Comparison of ENCODE assay signal across 9 cellular contexts in genomic region chr6:52389264-52389625, GRCh38. TPM values are rescaled to one million over a fixed set of nuclear protein-coding genes. Genes with fewer than 3 reads are reported as not detected.
DNase-seq lines count a peak whose midpoint lies in the region; ATAC-seq and TF ChIP-seq lines count a peak whose summit lies in the region.
"Had no signal": no experiment of that assay in that cellular context is flagged by ENCODE, and none has a peak within 500 bp of the region (broad histone marks: within the 10 kb centered on the region; RNA-seq: fewer than 3 reads in every experiment).

No MANE protein-coding gene starts in this region.

- TF ChIP-seq CTCF in SK-N-SH (IDR thresholded peaks at IDR 0.05) (no peak), esophagus muscularis mucosa (IDR thresholded peaks at IDR 0.05) (no peak)

- no peak for TF ChIP-seq RAD21 in SK-N-SH (IDR thresholded peaks at IDR 0.05; ENCODE audit: low read length)

- peak overlapping the region; percentile 86 for H3K27ac Mint-ChIP-seq in activated CD4-positive, alpha-beta T cell treated with anti-CD3 and anti-CD28 coated beads for 36 hours

- TF ChIP-seq EP300 in SK-N-SH (IDR thresholded peaks at IDR 0.05; ENCODE audit: borderline replicate concordance in 1 of 2, low read depth in 1 of 2, low read length in 1 of 2) = no peak
- no peak for TF ChIP-seq EP300 in esophagus muscularis mucosa (IDR thresholded peaks at IDR 0.05)

- peak overlapping the region; percentile 38 for H3K4me3 Mint-ChIP-seq in activated CD4-positive, alpha-beta T cell treated with anti-CD3 and anti-CD28 coated beads for 36 hours

- H2AFZ ChIP-seq in SK-N-SH (ENCODE audit: low read depth) = no peak overlapping the region

- no peak for DNase-seq in activated CD4-positive, alpha-beta T cell treated with anti-CD3 and anti-CD28 coated beads for 36 hours
- DNase-seq in activated CD4-positive, alpha-beta T cell treated with anti-CD3 and anti-CD28 coated beads, Interleukin-2, amount 50 U/mL, for 1 hour = no peak
- DNase-seq in SK-N-SH (peak; percentile 26), esophagus muscularis mucosa (ENCODE audit: extremely low spot score) (no peak), NCI-H2029 treated with DMSO at 0.1 percent for 48 hours (lab: John Stamatoyannopoulos, UW) (no peak)
- no peak for DNase-seq in activated CD8-positive, alpha-beta memory T cell treated with anti-CD3 and anti-CD28 coated beads, Interleukin-2, amount 50 U/mL, for 48 hours
- DNase-seq: NCI-H82 had no signal

- H3K4me2 ChIP-seq in SK-N-SH = peak overlapping the region; percentile 73

- CTCF ChIA-PET in activated CD4-positive, alpha-beta T cell treated with anti-CD3 and anti-CD28 coated beads for 36 hours (lab: Charles Lee) = interaction anchor here (0.7 to 4.4 kb wide), 11 partner anchors 9 to 245 kb away, joined by 3 to 46 read pairs (median 5); partner anchors contain the start of genes EFHC1, MCM3 and PAQR8
- CTCF ChIA-PET in SK-N-SH (lab: Yijun Ruan, JAX) = interaction anchor here (0.7 to 3.8 kb wide), 8 partner anchors 8 to 274 kb away, joined by 3 to 33 read pairs (median 6); partner anchors contain the start of genes MCM3 and PAQR8

- 64% methylated on average over 1 of the region's 1 CpG for WGBS in SK-N-SH (ENCODE audit: low lambda C conversion rate)
- WGBS in esophagus muscularis mucosa = 95% methylated on average over 1 of the region's 1 CpG

- intact Hi-C loops in activated CD4-positive, alpha-beta T cell treated with anti-CD3 and anti-CD28 coated beads for 36 hours (cut with DNase I, micrococcal nuclease) = no loop called here
- intact Hi-C loops in esophagus muscularis mucosa (cut with DNase I) = no loop called here

- H3K9me2 ChIP-seq in SK-N-SH = no peaks in the 10 kb centered on the region

- H3K36me3 ChIP-seq in SK-N-SH (replicated peaks in 1 of 2; ENCODE audit: control insufficient read depth in 1 of 2, insufficient read depth in 2 of 2, low read length in 1 of 2) (no peaks in the 10 kb centered on the region), esophagus muscularis mucosa (no peaks in the 10 kb centered on the region), subcutaneous abdominal adipose tissue (ENCODE audit: control insufficient read depth in 5 of 5, insufficient read depth in 5 of 5, low read length in 5 of 5) (no peaks in the 10 kb centered on the region)

- peaks cover 17 to 20% of the 10 kb centered on the region in 2 experiments; a peak in 3 of 4 replicates for H3K4me1 ChIP-seq in SK-N-SH (ENCODE audit: control insufficient read depth in 1 of 2, insufficient read depth in 2 of 2, low read depth in 1 of 2, low read length in 1 of 2)
- peaks cover 11 to 33% (median 17%) of the 10 kb centered on the region in 4 donors for H3K4me1 ChIP-seq in esophagus muscularis mucosa
- H3K4me1 ChIP-seq in subcutaneous abdominal adipose tissue (ENCODE audit: control insufficient read depth in 5 of 5, insufficient read depth in 5 of 5, low read length in 5 of 5) = peaks cover 0 to 17% (median 0%) of the 10 kb centered on the region in 5 donors

- POLR2A ChIA-PET in activated CD4-positive, alpha-beta T cell treated with anti-CD3 and anti-CD28 coated beads for 36 hours (lab: Charles Lee) = interaction anchor here (1.2 to 2.7 kb wide), 3 partner anchors 23 to 104 kb away, joined by 4 to 13 read pairs (median 11); partner anchors contain the start of genes MCM3 and PAQR8
- POLR2A ChIA-PET in SK-N-SH (lab: Yijun Ruan, JAX) = interaction anchor here (1.4 kb wide), 1 partner anchor 27 kb away, joined by 3 read pairs; the partner anchor contains the start of gene PAQR8

- H3F3A ChIP-seq in SK-N-SH (replicated peaks; ENCODE audit: insufficient read depth) = peaks cover 29% of the 10 kb centered on the region

- H3K9me3 ChIP-seq in SK-N-SH = no peaks in the 10 kb centered on the region
- H3K9me3 ChIP-seq in esophagus muscularis mucosa = no peaks in the 10 kb centered on the region
- H3K9me3 ChIP-seq in subcutaneous abdominal adipose tissue (ENCODE audit: control insufficient read depth in 5 of 5, low read length in 5 of 5) = no peaks in the 10 kb centered on the region

- H3K4me1 Mint-ChIP-seq in activated CD4-positive, alpha-beta T cell treated with anti-CD3 and anti-CD28 coated beads for 36 hours = peaks cover 86% of the 10 kb centered on the region

- no peaks in the 10 kb centered on the region for H3K27me3 ChIP-seq in SK-N-SH (ENCODE audit: insufficient read depth)
- H3K27me3 ChIP-seq in esophagus muscularis mucosa = no peaks in the 10 kb centered on the region
- H3K27me3 ChIP-seq in subcutaneous abdominal adipose tissue (ENCODE audit: control insufficient read depth in 5 of 5, insufficient read depth in 4 of 5, low read length in 5 of 5) = no peaks in the 10 kb centered on the region

- no peak for TF ChIP-seq POLR2A in esophagus muscularis mucosa (IDR thresholded peaks at IDR 0.05; ENCODE audit: low read depth)

- H3K27me3 Mint-ChIP-seq in activated CD4-positive, alpha-beta T cell treated with anti-CD3 and anti-CD28 coated beads for 36 hours = no peaks in the 10 kb centered on the region

- H3K36me3 Mint-ChIP-seq in activated CD4-positive, alpha-beta T cell treated with anti-CD3 and anti-CD28 coated beads for 36 hours (ENCODE audit: low read depth) = peaks cover 18% of the 10 kb centered on the region

- H3K4me3 ChIP-seq in SK-N-SH (ENCODE audit: low read depth in 2 of 2, low read length in 1 of 2) (no peak overlapping the region), esophagus muscularis mucosa (no peak overlapping the region), subcutaneous abdominal adipose tissue (ENCODE audit: low read depth in 1 of 5, low read length in 5 of 5) (no peak overlapping the region)

- peak; percentile 3 for ATAC-seq in activated CD4-positive, alpha-beta T cell treated with anti-CD3 and anti-CD28 coated beads for 36 hours
- ATAC-seq in GM18868 (IDR thresholded peaks at IDR 0.05; ENCODE audit: unreplicated experiment) = no peak

- peak overlapping the region; percentile 79 to 90 for H3K27ac ChIP-seq in SK-N-SH (ENCODE audit: low read depth in 2 of 2, low read length in 1 of 2)
- peak overlapping the region; percentile 12 to 46 (median 38) for H3K27ac ChIP-seq in esophagus muscularis mucosa (replicated peaks in 1 of 4)
- peak overlapping the region; percentile 42 for H3K27ac ChIP-seq in subcutaneous abdominal adipose tissue (ENCODE audit: low read depth, low read length)

- no peaks in the 10 kb centered on the region for H4K20me1 ChIP-seq in SK-N-SH (ENCODE audit: insufficient read depth)

- H3K9ac ChIP-seq in SK-N-SH (no peak overlapping the region), subcutaneous abdominal adipose tissue (ENCODE audit: low read length in 5 of 5) (peak overlapping the region in 1 of 5 donors; percentile 1)

- H3K9me3 Mint-ChIP-seq in activated CD4-positive, alpha-beta T cell treated with anti-CD3 and anti-CD28 coated beads for 36 hours (ENCODE audit: low read depth) = peaks cover 6% of the 10 kb centered on the region

- H3K79me2 ChIP-seq in SK-N-SH (ENCODE audit: insufficient read depth) = no peaks in the 10 kb centered on the region

TF ChIP-seq in SK-N-SH, 30 proteins besides CTCF, POLR2A, EP300 and RAD21:
- TF ChIP-seq NFIC (IDR thresholded peaks at IDR 0.05; ENCODE audit: borderline replicate concordance) = no peak
- TF ChIP-seq GATA2 (CRISPR knock-in tag; IDR thresholded peaks at IDR 0.05) = no peak
- TF ChIP-seq, protein P1, sequence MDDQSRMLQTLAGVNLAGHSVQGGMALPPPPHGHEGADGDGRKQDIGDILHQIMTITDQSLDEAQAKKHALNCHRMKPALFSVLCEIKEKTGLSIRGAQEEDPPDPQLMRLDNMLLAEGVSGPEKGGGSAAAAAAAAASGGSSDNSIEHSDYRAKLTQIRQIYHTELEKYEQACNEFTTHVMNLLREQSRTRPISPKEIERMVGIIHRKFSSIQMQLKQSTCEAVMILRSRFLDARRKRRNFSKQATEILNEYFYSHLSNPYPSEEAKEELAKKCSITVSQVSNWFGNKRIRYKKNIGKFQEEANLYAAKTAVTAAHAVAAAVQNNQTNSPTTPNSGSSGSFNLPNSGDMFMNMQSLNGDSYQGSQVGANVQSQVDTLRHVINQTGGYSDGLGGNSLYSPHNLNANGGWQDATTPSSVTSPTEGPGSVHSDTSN (IDR thresholded peaks at IDR 0.05) = no peak
- TF ChIP-seq MAX (IDR thresholded peaks at IDR 0.05; ENCODE audit: low read depth) = no peak
- no peak for TF ChIP-seq TAF1 (IDR thresholded peaks at IDR 0.05; ENCODE audit: borderline replicate concordance, low read depth, low read length)

RNA-seq across cellular contexts. Expression of gene PAQR8, which starts 27.3 kb away (rescaled TPM):
- total RNA-seq in activated CD4-positive, alpha-beta T cell treated with anti-CD3 and anti-CD28 coated beads for 36 hours = 1 to 10 TPM; 9.0 to 9.1 TPM
- 2.3 and 2.4 TPM in 2 replicates for polyA plus RNA-seq in SK-N-SH (2012; rRNA removed)
- polyA plus RNA-seq in SK-N-SH (2012; cell fraction: cytosol; rRNA removed) = 2.2 and 3.1 TPM in 2 replicates
- 0.55 and 0.86 TPM in 2 replicates for polyA plus RNA-seq in SK-N-SH (2012; cell fraction: nucleus; rRNA removed)
- total RNA-seq in esophagus muscularis mucosa = 10 to 100 TPM; 11.1 to 32.5 (median 14.2) TPM

RNA-seq across cellular contexts. Expression of gene EFHC1, which starts 30.9 kb away (rescaled TPM):
- 1 to 10 TPM; 2.2 to 3.6 TPM for total RNA-seq in activated CD4-positive, alpha-beta T cell treated with anti-CD3 and anti-CD28 coated beads for 36 hours
- 39.4 and 54.3 TPM in 2 replicates for polyA plus RNA-seq in SK-N-SH (2012; rRNA removed)
- polyA plus RNA-seq in SK-N-SH (2012; cell fraction: cytosol; rRNA removed) = 20.2 and 22.6 TPM in 2 replicates
- 204 and 279 TPM in 2 replicates for polyA plus RNA-seq in SK-N-SH (2012; cell fraction: nucleus; rRNA removed)
- total RNA-seq in esophagus muscularis mucosa = 10 to 100 TPM in 2 of 4 donors, 1 to 10 TPM in 2; 7.5 to 21.2 (median 10.2) TPM
